In the genomic region with DNA sequence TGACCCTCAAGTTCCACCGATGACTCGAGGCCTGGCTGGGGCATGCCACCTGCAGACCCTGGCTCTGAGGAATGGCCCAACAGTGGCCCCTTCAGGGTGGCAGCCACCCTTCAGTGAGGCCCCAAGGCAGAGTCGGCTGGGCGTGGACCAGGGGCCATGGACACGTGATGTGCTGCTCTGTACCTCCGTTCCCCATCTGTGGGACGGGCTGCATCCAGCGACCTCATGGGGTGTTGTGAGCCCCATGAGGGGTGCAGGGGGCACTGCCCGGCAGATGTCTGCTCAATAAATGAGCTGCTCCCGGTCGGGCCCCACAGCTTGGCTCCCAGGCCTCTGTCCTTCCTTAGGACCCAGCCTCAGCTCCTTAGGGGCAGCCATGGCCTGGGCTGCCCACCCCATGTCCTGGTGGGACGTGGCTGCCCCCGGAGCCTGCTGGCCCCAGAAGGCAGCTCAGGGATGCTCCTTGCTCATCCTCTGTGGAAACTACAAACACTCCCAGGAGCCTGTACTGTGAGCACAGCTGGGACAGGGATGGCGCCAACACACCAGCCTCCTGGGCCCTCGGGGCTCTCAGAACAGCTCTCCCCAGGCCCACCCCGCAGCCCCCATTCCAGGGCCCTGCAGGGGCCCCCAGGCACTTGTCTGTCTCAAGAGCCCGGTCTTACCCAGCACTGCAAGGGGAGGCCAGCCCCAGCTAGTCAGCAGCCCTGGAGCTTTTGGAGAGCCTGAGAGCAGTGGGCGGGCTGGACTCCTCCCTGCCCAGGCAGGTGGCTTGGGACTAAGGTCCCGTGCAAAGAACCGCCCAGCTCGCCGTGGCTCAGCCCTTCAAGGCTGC, we compare ENCODE assay signal across 10 cellular contexts. TPM values are rescaled to one million over a fixed set of nuclear protein-coding genes. Genes with fewer than 3 reads are reported as not detected.
DNase-seq lines count a peak whose midpoint lies in the region; ATAC-seq and TF ChIP-seq lines count a peak whose summit lies in the region.
"Had no signal": no experiment of that assay in that cellular context is flagged by ENCODE, and none has a peak within 500 bp of the region (broad histone marks: within the 10 kb centered on the region; RNA-seq: fewer than 3 reads in every experiment).

No MANE protein-coding gene starts in this region.

- H3K27me3 ChIP-seq in RWPE2 (ENCODE audit: insufficient read depth, poor library complexity, severe bottlenecking) (peaks cover 21% of the 10 kb centered on the region), left lung (peaks cover 16 to 36% of the 10 kb centered on the region in 2 donors)

- TF ChIP-seq POLR2A in GM18951 (IDR thresholded peaks at IDR 0.05; ENCODE audit: extremely low read depth, insufficient read depth, insufficient read length) = peak; percentile 23

- no peak overlapping the region for H3K4me3 ChIP-seq in RWPE2 (ENCODE audit: severe bottlenecking)
- H3K4me3 ChIP-seq in left lung = no peak overlapping the region

- H3K9me3 ChIP-seq in RWPE2 (ENCODE audit: severe bottlenecking) (no peaks in the 10 kb centered on the region), left lung (no peaks in the 10 kb centered on the region)

- no peaks in the 10 kb centered on the region for H3K4me1 ChIP-seq in RWPE2 (ENCODE audit: insufficient read depth, poor library complexity, severe bottlenecking)
- H3K4me1 ChIP-seq in left lung = peaks cover 15 to 32% of the 10 kb centered on the region in 2 donors

- DNase-seq in RWPE2 (ENCODE audit: low spot score) (no peak), left lung (no peak), DMS153 (lab: John Stamatoyannopoulos, UW) (no peak)
- no peak for DNase-seq in stimulated activated naive CD4-positive, alpha-beta T cell (lab: John Stamatoyannopoulos, UW)
- DNase-seq: activated CD4-positive, alpha-beta T cell treated with anti-CD3 and anti-CD28 coated beads, Interleukin-2, amount 50 U/mL, for 48 hours; activated naive CD4-positive, alpha-beta T cell treated with Interleukin-2 at 50 U/mL for 16 hours; caudate nucleus; NCI-H2107 had no signal

- ATAC-seq in RWPE2 (ENCODE audit: low read depth) = peak; percentile 8; the same call in 2 of the 3 replicates
- ATAC-seq in left lung = peak; percentile 49
- no peak for ATAC-seq in HG02970 (IDR thresholded peaks at IDR 0.05; ENCODE audit: low FRiP score, unreplicated experiment)

- H3K27ac ChIP-seq in RWPE2 (ENCODE audit: poor library complexity, severe bottlenecking) = no peak overlapping the region
- no peak overlapping the region for H3K27ac ChIP-seq in left lung

- no peak for TF ChIP-seq CTCF in RWPE2 (IDR thresholded peaks at IDR 0.05; ENCODE audit: poor library complexity, severe bottlenecking)
- TF ChIP-seq CTCF in left lung (IDR thresholded peaks at IDR 0.05) = no peak

- in situ Hi-C loops in GM18951 (cut with MboI; ENCODE audit: low sequenced_read_pairs, unreplicated experiment) = no loop called here

- intact Hi-C loops in left lung (cut with DNase I) = no loop called here

- H3K36me3 ChIP-seq in RWPE2 (ENCODE audit: low read depth) (peaks cover 24% of the 10 kb centered on the region), left lung (peaks cover 0 to 82% of the 10 kb centered on the region in 2 donors)

RNA-seq across cellular contexts. Expression of a gene that starts 2.4 kb away (rescaled TPM):
- 1 to 10 TPM; 1.3 to 1.5 TPM for total RNA-seq in left lung

RNA-seq across cellular contexts. Expression of a gene that starts 12.8 kb away (rescaled TPM):
- 10 to 100 TPM; 47.3 to 51.7 TPM for total RNA-seq in left lung

RNA-seq across cellular contexts. Expression of a gene that starts 15.2 kb away (rescaled TPM):
- 10 to 100 TPM; 16.4 to 22.6 TPM for total RNA-seq in left lung

RNA-seq across cellular contexts. Expression of a gene that starts 24.0 kb away (rescaled TPM):
- 10 to 100 TPM; 14.4 to 24.4 TPM for total RNA-seq in left lung

RNA-seq across cellular contexts. Expression of a gene that starts 27.9 kb away (rescaled TPM):
- 10 to 100 TPM in 1 of 2 donors, 1 to 10 TPM in 1; 6.7 to 15.3 TPM for total RNA-seq in left lung
